In genomic region chr16:89167425-89167941, GRCh38 we compare ENCODE assay signal across 1 cellular context.
TF ChIP-seq lines count a peak whose summit lies in the region.

No MANE protein-coding gene starts in this region.

TF ChIP-seq in HepG2, 621 proteins besides CTCF, POLR2A, EP300 and RAD21 (continued from another document and continues in another):
- TF ChIP-seq ZNF619 (CRISPR knock-in tag; IDR thresholded peaks at IDR 0.05): peak; percentile 99
- TF ChIP-seq TGIF2 (CRISPR knock-in tag; IDR thresholded peaks at IDR 0.05): no peak
- peak; percentile 60 for TF ChIP-seq DMAP1 (CRISPR knock-in tag; IDR thresholded peaks at IDR 0.05)
- no peak for TF ChIP-seq MAFK (conservative IDR thresholded peaks at IDR 0.05 in 1 of 2, IDR thresholded peaks at IDR 0.05 in 1 of 2; ENCODE audit: low read length in 2 of 2)
- TF ChIP-seq ZNF496 (CRISPR knock-in tag; IDR thresholded peaks at IDR 0.05; ENCODE audit: insufficient replicate concordance): no peak
- TF ChIP-seq, protein P1, sequence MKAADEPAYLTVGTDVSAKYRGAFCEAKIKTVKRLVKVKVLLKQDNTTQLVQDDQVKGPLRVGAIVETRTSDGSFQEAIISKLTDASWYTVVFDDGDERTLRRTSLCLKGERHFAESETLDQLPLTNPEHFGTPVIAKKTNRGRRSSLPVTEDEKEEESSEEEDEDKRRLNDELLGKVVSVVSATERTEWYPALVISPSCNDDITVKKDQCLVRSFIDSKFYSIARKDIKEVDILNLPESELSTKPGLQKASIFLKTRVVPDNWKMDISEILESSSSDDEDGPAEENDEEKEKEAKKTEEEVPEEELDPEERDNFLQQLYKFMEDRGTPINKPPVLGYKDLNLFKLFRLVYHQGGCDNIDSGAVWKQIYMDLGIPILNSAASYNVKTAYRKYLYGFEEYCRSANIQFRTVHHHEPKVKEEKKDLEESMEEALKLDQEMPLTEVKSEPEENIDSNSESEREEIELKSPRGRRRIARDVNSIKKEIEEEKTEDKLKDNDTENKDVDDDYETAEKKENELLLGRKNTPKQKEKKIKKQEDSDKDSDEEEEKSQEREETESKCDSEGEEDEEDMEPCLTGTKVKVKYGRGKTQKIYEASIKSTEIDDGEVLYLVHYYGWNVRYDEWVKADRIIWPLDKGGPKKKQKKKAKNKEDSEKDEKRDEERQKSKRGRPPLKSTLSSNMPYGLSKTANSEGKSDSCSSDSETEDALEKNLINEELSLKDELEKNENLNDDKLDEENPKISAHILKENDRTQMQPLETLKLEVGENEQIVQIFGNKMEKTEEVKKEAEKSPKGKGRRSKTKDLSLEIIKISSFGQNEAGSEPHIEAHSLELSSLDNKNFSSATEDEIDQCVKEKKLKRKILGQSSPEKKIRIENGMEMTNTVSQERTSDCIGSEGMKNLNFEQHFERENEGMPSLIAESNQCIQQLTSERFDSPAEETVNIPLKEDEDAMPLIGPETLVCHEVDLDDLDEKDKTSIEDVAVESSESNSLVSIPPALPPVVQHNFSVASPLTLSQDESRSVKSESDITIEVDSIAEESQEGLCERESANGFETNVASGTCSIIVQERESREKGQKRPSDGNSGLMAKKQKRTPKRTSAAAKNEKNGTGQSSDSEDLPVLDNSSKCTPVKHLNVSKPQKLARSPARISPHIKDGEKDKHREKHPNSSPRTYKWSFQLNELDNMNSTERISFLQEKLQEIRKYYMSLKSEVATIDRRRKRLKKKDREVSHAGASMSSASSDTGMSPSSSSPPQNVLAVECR (CRISPR knock-in tag; IDR thresholded peaks at IDR 0.05; ENCODE audit: borderline replicate concordance): peak; percentile 74; the same call in 1 of the 2 replicates
- TF ChIP-seq, protein P2, sequence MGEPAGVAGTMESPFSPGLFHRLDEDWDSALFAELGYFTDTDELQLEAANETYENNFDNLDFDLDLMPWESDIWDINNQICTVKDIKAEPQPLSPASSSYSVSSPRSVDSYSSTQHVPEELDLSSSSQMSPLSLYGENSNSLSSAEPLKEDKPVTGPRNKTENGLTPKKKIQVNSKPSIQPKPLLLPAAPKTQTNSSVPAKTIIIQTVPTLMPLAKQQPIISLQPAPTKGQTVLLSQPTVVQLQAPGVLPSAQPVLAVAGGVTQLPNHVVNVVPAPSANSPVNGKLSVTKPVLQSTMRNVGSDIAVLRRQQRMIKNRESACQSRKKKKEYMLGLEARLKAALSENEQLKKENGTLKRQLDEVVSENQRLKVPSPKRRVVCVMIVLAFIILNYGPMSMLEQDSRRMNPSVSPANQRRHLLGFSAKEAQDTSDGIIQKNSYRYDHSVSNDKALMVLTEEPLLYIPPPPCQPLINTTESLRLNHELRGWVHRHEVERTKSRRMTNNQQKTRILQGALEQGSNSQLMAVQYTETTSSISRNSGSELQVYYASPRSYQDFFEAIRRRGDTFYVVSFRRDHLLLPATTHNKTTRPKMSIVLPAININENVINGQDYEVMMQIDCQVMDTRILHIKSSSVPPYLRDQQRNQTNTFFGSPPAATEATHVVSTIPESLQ (CRISPR knock-in tag; conservative IDR thresholded peaks at IDR 0.05): peak; percentile 89; the same call in 1 of the 2 replicates
- no peak for TF ChIP-seq ZNF484 (CRISPR knock-in tag; IDR thresholded peaks at IDR 0.05; ENCODE audit: borderline replicate concordance, low read depth)
- TF ChIP-seq ZNF276 (CRISPR knock-in tag; IDR thresholded peaks at IDR 0.05; ENCODE audit: low read depth): peak; percentile 62; the same call in 1 of the 2 replicates
- TF ChIP-seq ZNF713 (CRISPR knock-in tag; IDR thresholded peaks at IDR 0.05): peak; percentile 92; the same call in 1 of the 2 replicates
- TF ChIP-seq ZNF572 (CRISPR knock-in tag; IDR thresholded peaks at IDR 0.05): no peak; the same call in 1 of the 2 replicates
- TF ChIP-seq, protein P3, sequence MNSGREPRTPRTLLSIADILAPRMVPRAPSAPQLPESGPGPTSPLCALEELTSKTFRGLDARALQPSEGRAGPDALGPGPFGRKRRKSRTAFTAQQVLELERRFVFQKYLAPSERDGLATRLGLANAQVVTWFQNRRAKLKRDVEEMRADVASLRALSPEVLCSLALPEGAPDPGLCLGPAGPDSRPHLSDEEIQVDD (CRISPR knock-in tag; IDR thresholded peaks at IDR 0.05; ENCODE audit: borderline replicate concordance): peak; percentile 54; the same call in 1 of the 2 replicates
- no peak for TF ChIP-seq MAFG (CRISPR knock-in tag; IDR thresholded peaks at IDR 0.05)
- peak; percentile 29; the same call in 1 of the 2 replicates for TF ChIP-seq SAFB2 (CRISPR knock-in tag; IDR thresholded peaks at IDR 0.05; ENCODE audit: borderline replicate concordance, low read depth)
- TF ChIP-seq ZNF577 (CRISPR knock-in tag; IDR thresholded peaks at IDR 0.05; ENCODE audit: borderline replicate concordance, low read depth): no peak
- no peak for TF ChIP-seq TBP (CRISPR knock-in tag; IDR thresholded peaks at IDR 0.05)
- no peak for TF ChIP-seq GPN1 (CRISPR knock-in tag; IDR thresholded peaks at IDR 0.05; ENCODE audit: borderline replicate concordance)
- TF ChIP-seq RELA (CRISPR knock-in tag; IDR thresholded peaks at IDR 0.05): peak; percentile 77; the same call in 1 of the 2 replicates
- 0 out of 2 replicates have a peak, but pooled peaks have one; percentile 83 for TF ChIP-seq RFXANK (CRISPR knock-in tag; IDR thresholded peaks at IDR 0.05)
- TF ChIP-seq POLR2AphosphoS5 (IDR thresholded peaks at IDR 0.05; ENCODE audit: low read depth, low read length): no peak
- peak; percentile 68 for TF ChIP-seq NFKBIZ (CRISPR knock-in tag; IDR thresholded peaks at IDR 0.05)
- TF ChIP-seq, protein P4, sequence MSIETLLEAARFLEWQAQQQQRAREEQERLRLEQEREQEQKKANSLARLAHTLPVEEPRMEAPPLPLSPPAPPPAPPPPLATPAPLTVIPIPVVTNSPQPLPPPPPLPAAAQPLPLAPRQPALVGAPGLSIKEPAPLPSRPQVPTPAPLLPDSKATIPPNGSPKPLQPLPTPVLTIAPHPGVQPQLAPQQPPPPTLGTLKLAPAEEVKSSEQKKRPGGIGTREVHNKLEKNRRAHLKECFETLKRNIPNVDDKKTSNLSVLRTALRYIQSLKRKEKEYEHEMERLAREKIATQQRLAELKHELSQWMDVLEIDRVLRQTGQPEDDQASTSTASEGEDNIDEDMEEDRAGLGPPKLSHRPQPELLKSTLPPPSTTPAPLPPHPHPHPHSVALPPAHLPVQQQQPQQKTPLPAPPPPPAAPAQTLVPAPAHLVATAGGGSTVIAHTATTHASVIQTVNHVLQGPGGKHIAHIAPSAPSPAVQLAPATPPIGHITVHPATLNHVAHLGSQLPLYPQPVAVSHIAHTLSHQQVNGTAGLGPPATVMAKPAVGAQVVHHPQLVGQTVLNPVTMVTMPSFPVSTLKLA (IDR thresholded peaks at IDR 0.05): no peak
- 0 out of 2 replicates have a peak, but pooled peaks have one; percentile 74 for TF ChIP-seq ETV6 (CRISPR knock-in tag; conservative IDR thresholded peaks at IDR 0.05)
- TF ChIP-seq, protein P5, sequence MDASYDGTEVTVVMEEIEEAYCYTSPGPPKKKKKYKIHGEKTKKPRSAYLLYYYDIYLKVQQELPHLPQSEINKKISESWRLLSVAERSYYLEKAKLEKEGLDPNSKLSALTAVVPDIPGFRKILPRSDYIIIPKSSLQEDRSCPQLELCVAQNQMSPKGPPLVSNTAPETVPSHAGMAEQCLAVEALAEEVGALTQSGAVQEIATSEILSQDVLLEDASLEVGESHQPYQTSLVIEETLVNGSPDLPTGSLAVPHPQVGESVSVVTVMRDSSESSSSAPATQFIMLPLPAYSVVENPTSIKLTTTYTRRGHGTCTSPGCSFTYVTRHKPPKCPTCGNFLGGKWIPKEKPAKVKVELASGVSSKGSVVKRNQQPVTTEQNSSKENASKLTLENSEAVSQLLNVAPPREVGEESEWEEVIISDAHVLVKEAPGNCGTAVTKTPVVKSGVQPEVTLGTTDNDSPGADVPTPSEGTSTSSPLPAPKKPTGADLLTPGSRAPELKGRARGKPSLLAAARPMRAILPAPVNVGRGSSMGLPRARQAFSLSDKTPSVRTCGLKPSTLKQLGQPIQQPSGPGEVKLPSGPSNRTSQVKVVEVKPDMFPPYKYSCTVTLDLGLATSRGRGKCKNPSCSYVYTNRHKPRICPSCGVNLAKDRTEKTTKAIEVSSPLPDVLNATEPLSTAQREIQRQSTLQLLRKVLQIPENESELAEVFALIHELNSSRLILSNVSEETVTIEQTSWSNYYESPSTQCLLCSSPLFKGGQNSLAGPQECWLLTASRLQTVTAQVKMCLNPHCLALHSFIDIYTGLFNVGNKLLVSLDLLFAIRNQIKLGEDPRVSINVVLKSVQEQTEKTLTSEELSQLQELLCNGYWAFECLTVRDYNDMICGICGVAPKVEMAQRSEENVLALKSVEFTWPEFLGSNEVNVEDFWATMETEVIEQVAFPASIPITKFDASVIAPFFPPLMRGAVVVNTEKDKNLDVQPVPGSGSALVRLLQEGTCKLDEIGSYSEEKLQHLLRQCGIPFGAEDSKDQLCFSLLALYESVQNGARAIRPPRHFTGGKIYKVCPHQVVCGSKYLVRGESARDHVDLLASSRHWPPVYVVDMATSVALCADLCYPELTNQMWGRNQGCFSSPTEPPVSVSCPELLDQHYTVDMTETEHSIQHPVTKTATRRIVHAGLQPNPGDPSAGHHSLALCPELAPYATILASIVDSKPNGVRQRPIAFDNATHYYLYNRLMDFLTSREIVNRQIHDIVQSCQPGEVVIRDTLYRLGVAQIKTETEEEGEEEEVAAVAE (CRISPR knock-in tag; IDR thresholded peaks at IDR 0.05; ENCODE audit: borderline replicate concordance): peak; percentile 69; the same call in 1 of the 2 replicates
- no peak for TF ChIP-seq TBX3 (IDR thresholded peaks at IDR 0.05; ENCODE audit: borderline replicate concordance)
- TF ChIP-seq, protein P6, sequence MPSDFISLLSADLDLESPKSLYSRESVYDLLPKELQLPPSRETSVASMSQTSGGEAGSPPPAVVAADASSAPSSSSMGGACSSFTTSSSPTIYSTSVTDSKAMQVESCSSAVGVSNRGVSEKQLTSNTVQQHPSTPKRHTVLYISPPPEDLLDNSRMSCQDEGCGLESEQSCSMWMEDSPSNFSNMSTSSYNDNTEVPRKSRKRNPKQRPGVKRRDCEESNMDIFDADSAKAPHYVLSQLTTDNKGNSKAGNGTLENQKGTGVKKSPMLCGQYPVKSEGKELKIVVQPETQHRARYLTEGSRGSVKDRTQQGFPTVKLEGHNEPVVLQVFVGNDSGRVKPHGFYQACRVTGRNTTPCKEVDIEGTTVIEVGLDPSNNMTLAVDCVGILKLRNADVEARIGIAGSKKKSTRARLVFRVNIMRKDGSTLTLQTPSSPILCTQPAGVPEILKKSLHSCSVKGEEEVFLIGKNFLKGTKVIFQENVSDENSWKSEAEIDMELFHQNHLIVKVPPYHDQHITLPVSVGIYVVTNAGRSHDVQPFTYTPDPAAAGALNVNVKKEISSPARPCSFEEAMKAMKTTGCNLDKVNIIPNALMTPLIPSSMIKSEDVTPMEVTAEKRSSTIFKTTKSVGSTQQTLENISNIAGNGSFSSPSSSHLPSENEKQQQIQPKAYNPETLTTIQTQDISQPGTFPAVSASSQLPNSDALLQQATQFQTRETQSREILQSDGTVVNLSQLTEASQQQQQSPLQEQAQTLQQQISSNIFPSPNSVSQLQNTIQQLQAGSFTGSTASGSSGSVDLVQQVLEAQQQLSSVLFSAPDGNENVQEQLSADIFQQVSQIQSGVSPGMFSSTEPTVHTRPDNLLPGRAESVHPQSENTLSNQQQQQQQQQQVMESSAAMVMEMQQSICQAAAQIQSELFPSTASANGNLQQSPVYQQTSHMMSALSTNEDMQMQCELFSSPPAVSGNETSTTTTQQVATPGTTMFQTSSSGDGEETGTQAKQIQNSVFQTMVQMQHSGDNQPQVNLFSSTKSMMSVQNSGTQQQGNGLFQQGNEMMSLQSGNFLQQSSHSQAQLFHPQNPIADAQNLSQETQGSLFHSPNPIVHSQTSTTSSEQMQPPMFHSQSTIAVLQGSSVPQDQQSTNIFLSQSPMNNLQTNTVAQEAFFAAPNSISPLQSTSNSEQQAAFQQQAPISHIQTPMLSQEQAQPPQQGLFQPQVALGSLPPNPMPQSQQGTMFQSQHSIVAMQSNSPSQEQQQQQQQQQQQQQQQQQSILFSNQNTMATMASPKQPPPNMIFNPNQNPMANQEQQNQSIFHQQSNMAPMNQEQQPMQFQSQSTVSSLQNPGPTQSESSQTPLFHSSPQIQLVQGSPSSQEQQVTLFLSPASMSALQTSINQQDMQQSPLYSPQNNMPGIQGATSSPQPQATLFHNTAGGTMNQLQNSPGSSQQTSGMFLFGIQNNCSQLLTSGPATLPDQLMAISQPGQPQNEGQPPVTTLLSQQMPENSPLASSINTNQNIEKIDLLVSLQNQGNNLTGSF (CRISPR knock-in tag; IDR thresholded peaks at IDR 0.05): no peak
- TF ChIP-seq REXO4 (CRISPR knock-in tag; IDR thresholded peaks at IDR 0.05; ENCODE audit: borderline replicate concordance): no peak
- no peak for TF ChIP-seq NFYB (CRISPR knock-in tag; IDR thresholded peaks at IDR 0.05)
- TF ChIP-seq NCOA2 (CRISPR knock-in tag; IDR thresholded peaks at IDR 0.05): peak; percentile 48
- no peak; the same call in 1 of the 2 replicates for TF ChIP-seq ZNF7 (CRISPR knock-in tag; IDR thresholded peaks at IDR 0.05)
- no peak for TF ChIP-seq SCMH1 (CRISPR knock-in tag; IDR thresholded peaks at IDR 0.05; ENCODE audit: borderline replicate concordance)
- no peak for TF ChIP-seq RAD51 (IDR thresholded peaks at IDR 0.05; ENCODE audit: borderline replicate concordance)
- TF ChIP-seq PPARG (CRISPR knock-in tag; conservative IDR thresholded peaks at IDR 0.05): 0 out of 2 replicates have a peak, but pooled peaks have one; percentile 38
- peak; percentile 84; the same call in 1 of the 2 replicates for TF ChIP-seq ZSCAN9 (CRISPR knock-in tag; IDR thresholded peaks at IDR 0.05; ENCODE audit: borderline replicate concordance)
- no peak for TF ChIP-seq MLLT10 (CRISPR knock-in tag; IDR thresholded peaks at IDR 0.05)
- peak; percentile 89; the same call in 1 of the 2 replicates for TF ChIP-seq ZNF567 (CRISPR knock-in tag; IDR thresholded peaks at IDR 0.05; ENCODE audit: borderline replicate concordance)
- TF ChIP-seq HDAC2 (CRISPR knock-in tag; IDR thresholded peaks at IDR 0.05): peak; percentile 77
- TF ChIP-seq, protein P7, sequence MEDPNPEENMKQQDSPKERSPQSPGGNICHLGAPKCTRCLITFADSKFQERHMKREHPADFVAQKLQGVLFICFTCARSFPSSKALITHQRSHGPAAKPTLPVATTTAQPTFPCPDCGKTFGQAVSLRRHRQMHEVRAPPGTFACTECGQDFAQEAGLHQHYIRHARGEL (CRISPR knock-in tag; IDR thresholded peaks at IDR 0.05): no peak
- TF ChIP-seq ZNF451 (CRISPR knock-in tag; IDR thresholded peaks at IDR 0.05): peak; percentile 87; the same call in 1 of the 2 replicates
- no peak for TF ChIP-seq ZNF746 (CRISPR knock-in tag; IDR thresholded peaks at IDR 0.05)
- no peak for TF ChIP-seq HNRNPH1 (optimal IDR thresholded peaks at IDR 0.05; ENCODE audit: low read depth, low read length)
